ENCODE assay signal across 23 cellular contexts in the genomic region with DNA sequence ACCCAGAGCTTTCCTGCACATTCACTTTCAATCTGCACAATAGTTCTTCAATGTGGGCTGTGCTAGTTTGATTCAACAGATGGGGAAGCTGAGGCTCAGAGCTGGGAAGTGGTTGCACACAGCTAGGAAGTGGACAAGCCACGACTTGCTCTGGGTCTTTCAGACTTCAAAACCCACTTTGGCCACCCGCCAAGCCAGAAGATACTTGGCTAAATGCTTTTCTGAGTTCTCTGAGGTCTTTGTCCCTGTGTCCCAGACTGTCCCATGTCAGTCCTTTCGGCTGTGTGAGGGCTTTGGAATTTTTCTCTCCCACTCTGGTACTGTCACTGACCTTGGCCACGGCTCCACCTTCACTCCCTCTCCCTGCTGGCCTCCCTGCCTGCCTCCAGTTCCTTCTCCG. TPM values are rescaled to one million over a fixed set of nuclear protein-coding genes. Genes with fewer than 3 reads are reported as not detected.
"Had no signal": no experiment of that assay in that cellular context is flagged by ENCODE, and none has a peak within 500 bp of the region (broad histone marks: within the 10 kb centered on the region; RNA-seq: fewer than 3 reads in every experiment).

No MANE protein-coding gene starts in this region.

- DNase-seq: activated CD4-positive, alpha-beta T cell treated with anti-CD3 and anti-CD28 coated beads, Interleukin-2, amount 10 ng/mL, durations not matched to agents 7 days and 5 days; activated CD8-positive, alpha-beta T cell treated with anti-CD3 and anti-CD28 coated beads, Interleukin-2, amount 10 ng/mL, durations not matched to agents 7 days and 5 days; activated naive CD4-positive, alpha-beta T cell treated with anti-CD3 and anti-CD28 coated beads for 36 hours; activated naive CD8-positive, alpha-beta T cell treated with anti-CD3 and anti-CD28 coated beads, Interleukin-2, amount 50 U/mL, for 24 hours; activated T-cell treated with anti-CD3 and anti-CD28 coated beads, Interleukin-2, amount 50 U/mL, for 4 hours; colonic mucosa; foreskin keratinocyte; mammary epithelial cell; occipital lobe; stimulated activated CD4-positive, alpha-beta T cell treated with anti-CD3 and anti-CD28 coated beads, Interleukin-2, amount 100 ng/mL, for 24 hours; stimulated activated naive CD8-positive, alpha-beta T cell treated with anti-CD3 and anti-CD28 coated beads, Interleukin-15, Interleukin-2, amounts not matched to agents 100 U/mL and 50 U/mL, for 24 hours; T-helper 9 cell; tibial artery had no signal

- FAIRE-seq: keratinocyte, urothelium cell line had no signal

- H3K4me1 Mint-ChIP-seq: activated CD4-positive, alpha-beta T cell treated with anti-CD3 and anti-CD28 coated beads, Interleukin-2, amount 10 ng/mL, durations not matched to agents 7 days and 5 days; activated naive CD8-positive, alpha-beta T cell treated with anti-CD3 and anti-CD28 coated beads, Interleukin-2, amount 50 U/mL, for 24 hours; brain; central memory CD8-positive, alpha-beta T cell had no signal

- H3K9me3 ChIP-seq: colonic mucosa, tibial artery had no signal

- H3K27ac Mint-ChIP-seq: activated CD4-positive, alpha-beta T cell treated with anti-CD3 and anti-CD28 coated beads, Interleukin-2, amount 10 ng/mL, durations not matched to agents 7 days and 5 days; activated CD8-positive, alpha-beta T cell treated with anti-CD3 and anti-CD28 coated beads, Interleukin-2, amount 10 ng/mL, durations not matched to agents 7 days and 5 days; activated naive CD4-positive, alpha-beta T cell treated with anti-CD3 and anti-CD28 coated beads for 36 hours; activated naive CD8-positive, alpha-beta T cell treated with anti-CD3 and anti-CD28 coated beads, Interleukin-2, amount 50 U/mL, for 24 hours; brain had no signal

- H3K9me3 Mint-ChIP-seq: activated CD4-positive, alpha-beta T cell treated with anti-CD3 and anti-CD28 coated beads, Interleukin-2, amount 10 ng/mL, durations not matched to agents 7 days and 5 days; activated naive CD4-positive, alpha-beta T cell treated with anti-CD3 and anti-CD28 coated beads for 36 hours; activated naive CD8-positive, alpha-beta T cell treated with anti-CD3 and anti-CD28 coated beads, Interleukin-2, amount 50 U/mL, for 24 hours; activated T-cell treated with anti-CD3 and anti-CD28 coated beads, Interleukin-2, amount 50 U/mL, for 4 hours; central memory CD8-positive, alpha-beta T cell had no signal

- H3K27me3 ChIP-seq: colonic mucosa had no signal

- H3K4me3 Mint-ChIP-seq: activated CD4-positive, alpha-beta T cell treated with anti-CD3 and anti-CD28 coated beads, Interleukin-2, amount 10 ng/mL, durations not matched to agents 7 days and 5 days; activated CD8-positive, alpha-beta T cell treated with anti-CD3 and anti-CD28 coated beads, Interleukin-2, amount 10 ng/mL, durations not matched to agents 7 days and 5 days; activated naive CD4-positive, alpha-beta T cell treated with anti-CD3 and anti-CD28 coated beads for 36 hours; activated naive CD8-positive, alpha-beta T cell treated with anti-CD3 and anti-CD28 coated beads, Interleukin-2, amount 50 U/mL, for 24 hours; activated T-cell treated with anti-CD3 and anti-CD28 coated beads, Interleukin-2, amount 50 U/mL, for 4 hours; brain; central memory CD8-positive, alpha-beta T cell had no signal

- H3K27ac ChIP-seq: colonic mucosa, foreskin keratinocyte, tibial artery had no signal

- H3K4me1 ChIP-seq: colonic mucosa, foreskin keratinocyte, tibial artery had no signal

- H3K4me3 ChIP-seq: colonic mucosa, tibial artery had no signal

- H3K36me3 ChIP-seq: colonic mucosa, tibial artery had no signal

- H3K36me3 Mint-ChIP-seq: brain had no signal

- ATAC-seq: activated CD4-positive, CD25-positive, alpha-beta regulatory T cell treated with anti-CD3 and anti-CD28 coated beads, Interleukin-2, amount 50 U/mL, for 24 hours; activated CD8-positive, alpha-beta T cell treated with anti-CD3 and anti-CD28 coated beads, Interleukin-2, amount 10 ng/mL, durations not matched to agents 7 days and 5 days; activated naive CD8-positive, alpha-beta T cell treated with anti-CD3 and anti-CD28 coated beads, Interleukin-2, amount 50 U/mL, for 24 hours; activated T-cell treated with anti-CD3 and anti-CD28 coated beads, Interleukin-2, amount 50 U/mL, for 4 hours; foreskin keratinocyte; left lobe of liver; stimulated activated naive CD8-positive, alpha-beta T cell treated with anti-CD3 and anti-CD28 coated beads, Interleukin-15, Interleukin-2, amounts not matched to agents 100 U/mL and 50 U/mL, for 24 hours had no signal

RNA-seq across cellular contexts. Expression of gene PDYN, which starts 10.5 kb away (rescaled TPM):
- total RNA-seq: activated CD4-positive, alpha-beta T cell treated with anti-CD3 and anti-CD28 coated beads, Interleukin-2, amount 10 ng/mL, durations not matched to agents 7 days and 5 days; activated CD8-positive, alpha-beta T cell treated with anti-CD3 and anti-CD28 coated beads, Interleukin-2, amount 10 ng/mL, durations not matched to agents 7 days and 5 days; activated naive CD4-positive, alpha-beta T cell treated with anti-CD3 and anti-CD28 coated beads for 36 hours; activated T-cell treated with anti-CD3 and anti-CD28 coated beads, Interleukin-2, amount 50 U/mL, for 4 hours; colonic mucosa; epithelial cell of proximal tubule; fibroblast of lung; foreskin keratinocyte; left lobe of liver; mammary epithelial cell; myocyte; occipital lobe; posterior vena cava had no signal
